8 cellular contexts compared by ENCODE assay signal in genomic region chr1:156676820-156677615, GRCh38. TPM values are rescaled to one million over a fixed set of nuclear protein-coding genes. Genes with fewer than 3 reads are reported as not detected.
DNase-seq lines count a peak whose midpoint lies in the region; ATAC-seq and TF ChIP-seq lines count a peak whose summit lies in the region.

TSS of gene NES (minus strand) at chr1:156677407. CDS start at chr1:156677264, 143 bp downstream.

- peaks cover 0 to 4% (median 0%) of the 10 kb centered on the region in 5 donors for H3K36me3 Mint-ChIP-seq in naive thymus-derived CD4-positive, alpha-beta T cell
- no peaks in the 10 kb centered on the region for H3K36me3 Mint-ChIP-seq in CD4-positive, alpha-beta T cell (ENCODE audit: low read depth)

- no peak for TF ChIP-seq CTCF in RWPE2 (IDR thresholded peaks at IDR 0.05; ENCODE audit: poor library complexity, severe bottlenecking)
- TF ChIP-seq CTCF in CD4-positive, alpha-beta T cell (IDR thresholded peaks at IDR 0.05) = no peak

- POLR2A ChIA-PET in naive thymus-derived CD4-positive, alpha-beta T cell (lab: Charles Lee) = no interaction called here
- POLR2A ChIA-PET in CD4-positive, alpha-beta T cell (lab: Charles Lee) = no interaction called here

- no peaks in the 10 kb centered on the region for H3K36me3 ChIP-seq in RWPE2 (ENCODE audit: low read depth)
- H3K36me3 ChIP-seq in naive thymus-derived CD4-positive, alpha-beta T cell (ENCODE audit: control insufficient read depth in 2 of 3, insufficient read depth in 3 of 3, low read length in 3 of 3) = no peaks in the 10 kb centered on the region

- H3K4me3 ChIP-seq in RWPE2 (ENCODE audit: severe bottlenecking) = no peak within 1 kb of the TSS
- no peak within 1 kb of the TSS for H3K4me3 ChIP-seq in naive thymus-derived CD4-positive, alpha-beta T cell (ENCODE audit: low read length)

- H3K27me3 ChIP-seq in RWPE2 (ENCODE audit: insufficient read depth, poor library complexity, severe bottlenecking) = peaks cover 30% of the 10 kb centered on the region
- peaks cover 11 to 20% of the 10 kb centered on the region in 2 donors for H3K27me3 ChIP-seq in naive thymus-derived CD4-positive, alpha-beta T cell (ENCODE audit: control insufficient read depth in 2 of 2, insufficient read depth in 2 of 2, low read length in 2 of 2)
- peaks cover 72% of the 10 kb centered on the region for H3K27me3 ChIP-seq in CD4-positive, alpha-beta T cell (ENCODE audit: control insufficient read depth, insufficient read depth, low read length)

- peak; percentile 30; the same call in 2 of the 3 replicates for ATAC-seq in RWPE2 (ENCODE audit: low read depth)
- ATAC-seq in naive thymus-derived CD4-positive, alpha-beta T cell = no peak
- ATAC-seq in GM21526 (IDR thresholded peaks at IDR 0.05; ENCODE audit: low FRiP score, unreplicated experiment) = no peak
- ATAC-seq in CD4-positive, alpha-beta T cell (ENCODE audit: poor library complexity) = no peak

- intact Hi-C loops in naive thymus-derived CD4-positive, alpha-beta T cell (cut with micrococcal nuclease) = no loop called here
- intact Hi-C loops in CD4-positive, alpha-beta T cell (cut with DNase I, micrococcal nuclease) = loop anchor here (1.0 to 5.0 kb wide), 2 partner anchors 50 kb away; no protein-coding TSS in a partner anchor

- H3K4me3 Mint-ChIP-seq in naive thymus-derived CD4-positive, alpha-beta T cell = peak within 1 kb of the TSS; percentile 6 to 70 (median 48)
- H3K4me3 Mint-ChIP-seq in CD4-positive, alpha-beta T cell = no peak within 1 kb of the TSS

- H3K9me3 Mint-ChIP-seq in naive thymus-derived CD4-positive, alpha-beta T cell = peaks cover 0 to 2% (median 0%) of the 10 kb centered on the region in 11 donors
- H3K9me3 Mint-ChIP-seq in CD4-positive, alpha-beta T cell = no peaks in the 10 kb centered on the region

- peaks cover 50 to 87% (median 58%) of the 10 kb centered on the region in 5 donors for H3K27me3 Mint-ChIP-seq in naive thymus-derived CD4-positive, alpha-beta T cell
- H3K27me3 Mint-ChIP-seq in CD4-positive, alpha-beta T cell = peaks cover 77% of the 10 kb centered on the region

- peaks cover 8 to 17% (median 14%) of the 10 kb centered on the region in 7 donors for H3K4me1 Mint-ChIP-seq in naive thymus-derived CD4-positive, alpha-beta T cell
- peaks cover 13% of the 10 kb centered on the region for H3K4me1 Mint-ChIP-seq in CD4-positive, alpha-beta T cell (ENCODE audit: low read depth)

- peak within 1 kb of the TSS in 1 of 9 donors; percentile 1 for H3K27ac Mint-ChIP-seq in naive thymus-derived CD4-positive, alpha-beta T cell
- no peak within 1 kb of the TSS for H3K27ac Mint-ChIP-seq in CD4-positive, alpha-beta T cell

- no peak within 1 kb of the TSS for H3K27ac ChIP-seq in RWPE2 (ENCODE audit: poor library complexity, severe bottlenecking)
- no peak within 1 kb of the TSS for H3K27ac ChIP-seq in naive thymus-derived CD4-positive, alpha-beta T cell (ENCODE audit: low read depth, low read length)
- no peak within 1 kb of the TSS for H3K27ac ChIP-seq in CD4-positive, alpha-beta T cell (ENCODE audit: low read depth, low read length)

- DNase-seq in DMS 273 (lab: John Stamatoyannopoulos, UW; ENCODE audit: unreplicated experiment) (peak; percentile 47), DMS 273 treated with DMSO at 0.1 percent for 48 hours (lab: John Stamatoyannopoulos, UW) (no peak), RWPE2 (ENCODE audit: low spot score) (no peak), fibroblast of peridontal ligament (ENCODE audit: extremely low read depth) (peak; percentile 66), NCI-H2171 (lab: John Stamatoyannopoulos, UW) (no peak)
- no peak for DNase-seq in naive thymus-derived CD4-positive, alpha-beta T cell
- DNase-seq in CD4-positive, alpha-beta T cell = no peak

- H3K4me1 ChIP-seq in RWPE2 (ENCODE audit: insufficient read depth, poor library complexity, severe bottlenecking) = peaks cover 6% of the 10 kb centered on the region
- peaks cover 3 to 6% of the 10 kb centered on the region in 2 donors for H3K4me1 ChIP-seq in naive thymus-derived CD4-positive, alpha-beta T cell (ENCODE audit: control insufficient read depth in 2 of 2, insufficient read depth in 2 of 2, low read length in 2 of 2)

- no peaks in the 10 kb centered on the region for H3K9me3 ChIP-seq in RWPE2 (ENCODE audit: severe bottlenecking)
- no peaks in the 10 kb centered on the region for H3K9me3 ChIP-seq in naive thymus-derived CD4-positive, alpha-beta T cell (ENCODE audit: control insufficient read depth in 2 of 3, low read length in 3 of 3)
- no peaks in the 10 kb centered on the region for H3K9me3 ChIP-seq in CD4-positive, alpha-beta T cell (ENCODE audit: control insufficient read depth, low read length)

- CTCF ChIA-PET in naive thymus-derived CD4-positive, alpha-beta T cell (lab: Charles Lee) = interaction anchor here (0.7 to 1.8 kb wide), 7 partner anchors 12 to 95 kb away, joined by 3 to 5 read pairs (median 3); no protein-coding TSS in a partner anchor
- CTCF ChIA-PET in CD4-positive, alpha-beta T cell (lab: Charles Lee) = interaction anchor here (1.0 to 1.5 kb wide), 3 partner anchors 17 to 49 kb away, joined by 3 to 6 read pairs (median 4); no protein-coding TSS in a partner anchor

RNA-seq across cellular contexts. Expression of gene NES, which starts in this region (rescaled TPM):
- total RNA-seq in naive thymus-derived CD4-positive, alpha-beta T cell = under 1 TPM in 1 of 5 experiments, not detected in 4; 0.05 TPM
- polyA plus RNA-seq in naive thymus-derived CD4-positive, alpha-beta T cell = not detected
- not detected for total RNA-seq in CD4-positive, alpha-beta T cell

Comparison
In these comparisons a context has a peak if more than half of its experiments do, and no peak if none do; other contexts are left out.
1. DNase-seq: peak in DMS 273 (single experiment) and fibroblast of peridontal ligament (single experiment); none in DMS 273 treated with DMSO at 0.1 percent for 48 hours (single experiment), RWPE2 (single experiment), naive thymus-derived CD4-positive, alpha-beta T cell (0 of 9), CD4-positive, alpha-beta T cell (0 of 10) and NCI-H2171 (single experiment).
2. intact Hi-C loops: an anchor here in CD4-positive, alpha-beta T cell (1.0 to 5.0 kb wide); none called in naive thymus-derived CD4-positive, alpha-beta T cell.